Comparison of ENCODE assay signal across 8 cellular contexts in the genomic region with DNA sequence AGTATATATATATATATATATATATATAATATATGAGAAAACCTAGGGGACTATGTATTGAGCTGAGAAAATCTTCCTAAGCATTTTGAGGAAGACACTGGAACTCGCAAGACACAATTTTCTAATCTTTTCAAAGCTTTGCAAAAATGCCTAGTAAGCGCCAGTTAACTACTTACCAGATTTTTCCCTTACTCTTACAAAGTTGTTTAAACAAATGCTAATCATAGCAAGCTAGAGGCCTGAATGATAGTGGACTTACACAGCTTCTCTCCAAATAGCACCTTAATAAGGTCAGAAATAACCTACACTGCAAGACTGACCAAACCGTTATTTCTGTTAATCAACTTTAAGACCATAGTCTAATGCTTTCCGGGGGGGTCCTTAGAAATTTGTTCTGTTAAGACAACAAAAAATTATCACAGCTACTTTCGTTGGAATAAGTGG. TPM values are rescaled to one million over a fixed set of nuclear protein-coding genes. Genes with fewer than 3 reads are reported as not detected.
DNase-seq lines count a peak whose midpoint lies in the region; ATAC-seq and TF ChIP-seq lines count a peak whose summit lies in the region.

No MANE protein-coding gene starts in this region.

- no TSS peak for BruUV-seq in PC-3 (replicated peaks; lab: Mats Ljungman, UMichigan)

- H3K4me1 Mint-ChIP-seq in activated CD4-positive, alpha-beta T cell treated with anti-CD3 and anti-CD28 coated beads, Interleukin-2, amount 10 ng/mL, durations not matched to agents 24 days and 14 days, result peaks cover 69% of the 10 kb centered on the region
- peaks cover 30% of the 10 kb centered on the region for H3K4me1 Mint-ChIP-seq in endothelial cell (ENCODE audit: unreplicated experiment)

- ATAC-seq in PC-3 (no peak), GM19328 (IDR thresholded peaks at IDR 0.05; ENCODE audit: unreplicated experiment) (no peak), sciatic nerve (no peak)

- no peak overlapping the region for H2AFZ ChIP-seq in PC-3 (ENCODE audit: low read length)

- TF ChIP-seq CTCF in PC-3 (conservative IDR thresholded peaks at IDR 0.05; ENCODE audit: low read depth, low read length) (no peak), endothelial cell (IDR thresholded peaks at IDR 0.05; ENCODE audit: unreplicated experiment) (no peak)

- H3K4me3 ChIP-seq in PC-3 (ENCODE audit: low read length), result peak overlapping the region; percentile 83
- H3K4me3 ChIP-seq in skin epidermis, result peak overlapping the region in 4 of 7 experiments; percentile 37 to 63 (median 49)

- H4K20me1 ChIP-seq in PC-3 (ENCODE audit: low read length), result peaks cover 3% of the 10 kb centered on the region; the same call in 1 of the 2 replicates

- H3K9ac ChIP-seq in PC-3 (ENCODE audit: low read length), result peak overlapping the region; percentile 82

- no peaks in the 10 kb centered on the region for H3K9me3 ChIP-seq in PC-3 (ENCODE audit: low read length)

- H3K4me1 ChIP-seq in PC-3 (ENCODE audit: insufficient read depth, low read length), result peaks cover 40% of the 10 kb centered on the region

- peak overlapping the region; percentile 92 for H3K4me3 Mint-ChIP-seq in activated CD4-positive, alpha-beta T cell treated with anti-CD3 and anti-CD28 coated beads, Interleukin-2, amount 10 ng/mL, durations not matched to agents 24 days and 14 days
- H3K4me3 Mint-ChIP-seq in endothelial cell (ENCODE audit: unreplicated experiment), result peak overlapping the region; percentile 92

- no peaks in the 10 kb centered on the region for H3K27me3 ChIP-seq in PC-3 (ENCODE audit: low read length)

- peaks cover 5% of the 10 kb centered on the region for H3F3A ChIP-seq in PC-3 (ENCODE audit: low read length, unreplicated experiment)

- peak overlapping the region; percentile 97 for H3K27ac Mint-ChIP-seq in activated CD4-positive, alpha-beta T cell treated with anti-CD3 and anti-CD28 coated beads, Interleukin-2, amount 10 ng/mL, durations not matched to agents 24 days and 14 days
- H3K27ac Mint-ChIP-seq in endothelial cell (ENCODE audit: unreplicated experiment), result peak overlapping the region; percentile 97

- H3K36me3 Mint-ChIP-seq in activated CD4-positive, alpha-beta T cell treated with anti-CD3 and anti-CD28 coated beads, Interleukin-2, amount 10 ng/mL, durations not matched to agents 24 days and 14 days (ENCODE audit: low read depth), result peaks cover 3% of the 10 kb centered on the region
- H3K36me3 Mint-ChIP-seq in endothelial cell (ENCODE audit: low read depth, unreplicated experiment), result no peaks in the 10 kb centered on the region

- CTCF ChIA-PET in PC-3 (lab: Charles Lee), result interaction anchor here (0.5 to 0.8 kb wide), 2 partner anchors 13 to 24 kb away, joined by 4 to 6 read pairs; a partner anchor contains a TSS

- no peak for DNase-seq in activated CD4-positive, alpha-beta T cell treated with anti-CD3 and anti-CD28 coated beads, Interleukin-2, amount 10 ng/mL, durations not matched to agents 24 days and 14 days
- DNase-seq in activated CD4-positive, alpha-beta T cell treated with anti-CD3 and anti-CD28 coated beads for 48 hours, result no peak
- DNase-seq in PC-3 (peak; percentile 50), endothelial cell (ENCODE audit: low spot score) (no peak), LoVo (ENCODE audit: low spot score) (no peak), sciatic nerve (ENCODE audit: low spot score) (no peak)

- H3K9me2 ChIP-seq in PC-3 (replicated peaks; ENCODE audit: low read length), result no peaks in the 10 kb centered on the region

- POLR2A ChIA-PET in PC-3 (lab: Charles Lee; ENCODE audit: unreplicated experiment), result interaction anchor here (0.5 to 3.9 kb wide), 13 partner anchors 10 to 1779 kb away, joined by 3 to 72 read pairs (median 4); a partner anchor contains a TSS

- no peaks in the 10 kb centered on the region; the same call in 1 of the 2 replicates for H3K79me2 ChIP-seq in PC-3 (ENCODE audit: low read length)

- intact Hi-C loops in activated CD4-positive, alpha-beta T cell treated with anti-CD3 and anti-CD28 coated beads, Interleukin-2, amount 10 ng/mL, durations not matched to agents 24 days and 14 days (cut with micrococcal nuclease), result loop anchor here (5.0 kb wide), 4 partner anchors 166 to 1861 kb away; a partner anchor contains a TSS
- intact Hi-C loops in PC-3 (cut with micrococcal nuclease) (loop anchor here (5.0 kb wide), 1 partner anchor 186 kb away; a partner anchor contains a TSS), sciatic nerve (cut with DNase I) (no loop called here)

- H3K9me3 Mint-ChIP-seq in activated CD4-positive, alpha-beta T cell treated with anti-CD3 and anti-CD28 coated beads, Interleukin-2, amount 10 ng/mL, durations not matched to agents 24 days and 14 days, result peaks cover 4% of the 10 kb centered on the region
- no peaks in the 10 kb centered on the region for H3K9me3 Mint-ChIP-seq in endothelial cell (ENCODE audit: unreplicated experiment)

- peak overlapping the region; percentile 94 for H3K4me2 ChIP-seq in PC-3 (ENCODE audit: low read length)

- H3K27me3 Mint-ChIP-seq in activated CD4-positive, alpha-beta T cell treated with anti-CD3 and anti-CD28 coated beads, Interleukin-2, amount 10 ng/mL, durations not matched to agents 24 days and 14 days, result peaks cover 3% of the 10 kb centered on the region
- H3K27me3 Mint-ChIP-seq in endothelial cell (ENCODE audit: unreplicated experiment), result peaks cover 1% of the 10 kb centered on the region

- H3K36me3 ChIP-seq in PC-3 (ENCODE audit: low read depth, low read length), result no peaks in the 10 kb centered on the region

- peak overlapping the region; percentile 82 for H3K27ac ChIP-seq in PC-3 (ENCODE audit: low read length)
- H3K27ac ChIP-seq in skin epidermis, result peak overlapping the region in 6 of 21 experiments; percentile 17 to 71 (median 34)

RNA-seq across cellular contexts. Expression of a gene that starts 56.1 kb away (rescaled TPM):
- total RNA-seq in activated CD4-positive, alpha-beta T cell treated with anti-CD3 and anti-CD28 coated beads, Interleukin-2, amount 10 ng/mL, durations not matched to agents 24 days and 14 days, result 0.12 and 0.50 TPM in 2 replicates
- not detected in 2 replicates for total RNA-seq in PC-3 (2014; rRNA removed)
- total RNA-seq in endothelial cell (ENCODE audit: unreplicated experiment), result 1.2 TPM
- total RNA-seq in sciatic nerve, result 13.9 TPM
